Comparison of ENCODE assay signal across 8 cellular contexts in the genomic region with DNA sequence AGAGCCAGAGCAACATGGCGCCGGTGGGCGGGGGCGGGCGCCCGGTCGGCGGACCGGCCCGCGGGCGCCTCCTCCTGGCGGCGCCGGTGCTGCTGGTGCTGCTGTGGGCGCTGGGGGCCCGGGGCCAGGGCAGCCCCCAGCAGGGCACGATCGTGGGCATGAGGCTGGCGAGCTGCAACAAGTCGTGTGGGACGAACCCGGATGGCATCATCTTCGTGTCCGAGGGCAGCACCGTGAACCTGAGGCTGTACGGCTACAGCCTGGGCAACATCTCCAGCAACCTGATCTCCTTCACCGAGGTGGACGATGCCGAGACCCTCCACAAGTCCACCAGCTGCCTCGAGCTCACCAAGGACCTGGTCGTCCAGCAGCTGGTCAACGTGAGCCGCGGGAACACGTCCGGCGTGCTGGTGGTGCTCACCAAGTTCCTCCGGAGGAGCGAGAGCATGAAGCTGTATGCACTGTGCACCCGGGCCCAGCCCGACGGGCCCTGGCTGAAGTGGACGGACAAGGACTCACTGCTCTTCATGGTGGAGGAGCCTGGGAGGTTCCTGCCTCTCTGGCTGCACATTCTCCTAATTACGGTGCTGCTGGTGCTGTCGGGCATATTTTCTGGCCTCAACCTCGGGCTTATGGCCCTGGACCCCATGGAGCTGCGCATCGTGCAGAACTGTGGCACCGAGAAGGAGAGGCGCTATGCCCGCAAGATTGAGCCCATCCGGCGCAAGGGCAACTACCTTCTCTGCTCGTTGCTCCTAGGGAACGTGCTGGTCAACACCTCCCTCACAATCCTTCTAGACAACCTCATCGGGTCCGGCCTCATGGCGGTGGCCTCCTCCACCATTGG. TPM values are rescaled to one million over a fixed set of nuclear protein-coding genes. Genes with fewer than 3 reads are reported as not detected.
DNase-seq lines count a peak whose midpoint lies in the region; ATAC-seq and TF ChIP-seq lines count a peak whose summit lies in the region.

No MANE protein-coding gene starts in this region.

- peaks cover 19% of the 10 kb centered on the region for H3K4me1 ChIP-seq in HAP-1

- peak; percentile 6 to 11 for DNase-seq in NCI-H187 (lab: John Stamatoyannopoulos, UW)
- no peak for DNase-seq in NCI-H187 treated with DMSO at 0.1 percent for 48 hours (lab: John Stamatoyannopoulos, UW)
- DNase-seq in HAP-1 (ENCODE audit: low spot score in 2 of 2) = peak; percentile 18 to 55
- DNase-seq in OCI-M1 (lab: John Stamatoyannopoulos, UW) = peak; percentile 68
- peak; percentile 32 for DNase-seq in cerebellum (ENCODE audit: low spot score)
- DNase-seq in memory B cell (ENCODE audit: low spot score in 2 of 2) = no peak
- no peak for DNase-seq in type B pancreatic cell (ENCODE audit: extremely low spot score, unreplicated experiment)
- DNase-seq in globus pallidus (ENCODE audit: low spot score) = no peak

- no peaks in the 10 kb centered on the region for H3K9me3 ChIP-seq in HAP-1

- H3K36me3 Mint-ChIP-seq in memory B cell (peaks cover 1% of the 10 kb centered on the region), type B pancreatic cell (peaks cover under 1% of the 10 kb centered on the region)

- H3K4me1 Mint-ChIP-seq in memory B cell (peaks cover 40% of the 10 kb centered on the region), type B pancreatic cell (ENCODE audit: unreplicated experiment) (peaks cover 44% of the 10 kb centered on the region)

- H3K27ac Mint-ChIP-seq in memory B cell (peak overlapping the region; percentile 88), type B pancreatic cell (peak overlapping the region; percentile 79)

- in situ Hi-C loops in HAP-1 (cut with MboI; ENCODE audit: low sequenced_read_pairs) = no loop called here

- H3K4me3 Mint-ChIP-seq in memory B cell = peak overlapping the region; percentile 90
- peak overlapping the region; percentile 89 for H3K4me3 Mint-ChIP-seq in type B pancreatic cell

- ATAC-seq in memory B cell (ENCODE audit: low read depth) = peak; percentile 71

- H3K27me3 Mint-ChIP-seq in memory B cell = no peaks in the 10 kb centered on the region
- H3K27me3 Mint-ChIP-seq in type B pancreatic cell = no peaks in the 10 kb centered on the region

- no peaks in the 10 kb centered on the region for H3K36me3 ChIP-seq in HAP-1 (replicated peaks)

- no peaks in the 10 kb centered on the region; the same call in 1 of the 2 replicates for H3K27me3 ChIP-seq in HAP-1 (ENCODE audit: low read depth)

- peak; percentile 71 for TF ChIP-seq CTCF in type B pancreatic cell (conservative IDR thresholded peaks at IDR 0.05)

- H3K9me3 Mint-ChIP-seq in memory B cell (no peaks in the 10 kb centered on the region), type B pancreatic cell (no peaks in the 10 kb centered on the region)

- H3K4me3 ChIP-seq in HAP-1 = peak overlapping the region; percentile 70

RNA-seq across cellular contexts. Expression of a gene that starts 0.5 kb away (rescaled TPM):
- 8.1 TPM for total RNA-seq in cerebellum
- total RNA-seq in type B pancreatic cell (ENCODE audit: low replicate concordance) = 14.0 and 17.7 TPM in 2 replicates

RNA-seq across cellular contexts. Expression of a gene that starts 21.3 kb away (rescaled TPM):
- total RNA-seq in cerebellum (19.7 TPM), type B pancreatic cell (ENCODE audit: low replicate concordance) (31.3 and 31.9 TPM in 2 replicates)

RNA-seq across cellular contexts. Expression of a gene that starts 54.9 kb away (rescaled TPM):
- total RNA-seq in cerebellum = 16.1 TPM
- 28.3 and 30.8 TPM in 2 replicates for total RNA-seq in type B pancreatic cell (ENCODE audit: low replicate concordance)

Comparison
In these comparisons a context has a peak if more than half of its experiments do, and no peak if none do; other contexts are left out.
1. DNase-seq: peak in NCI-H187 (2 of 2), HAP-1 (2 of 2), OCI-M1 (single experiment) and cerebellum (single experiment); none in NCI-H187 treated with DMSO at 0.1 percent for 48 hours (single experiment), memory B cell (0 of 2), type B pancreatic cell (single experiment) and globus pallidus (single experiment).